In the genomic region with DNA sequence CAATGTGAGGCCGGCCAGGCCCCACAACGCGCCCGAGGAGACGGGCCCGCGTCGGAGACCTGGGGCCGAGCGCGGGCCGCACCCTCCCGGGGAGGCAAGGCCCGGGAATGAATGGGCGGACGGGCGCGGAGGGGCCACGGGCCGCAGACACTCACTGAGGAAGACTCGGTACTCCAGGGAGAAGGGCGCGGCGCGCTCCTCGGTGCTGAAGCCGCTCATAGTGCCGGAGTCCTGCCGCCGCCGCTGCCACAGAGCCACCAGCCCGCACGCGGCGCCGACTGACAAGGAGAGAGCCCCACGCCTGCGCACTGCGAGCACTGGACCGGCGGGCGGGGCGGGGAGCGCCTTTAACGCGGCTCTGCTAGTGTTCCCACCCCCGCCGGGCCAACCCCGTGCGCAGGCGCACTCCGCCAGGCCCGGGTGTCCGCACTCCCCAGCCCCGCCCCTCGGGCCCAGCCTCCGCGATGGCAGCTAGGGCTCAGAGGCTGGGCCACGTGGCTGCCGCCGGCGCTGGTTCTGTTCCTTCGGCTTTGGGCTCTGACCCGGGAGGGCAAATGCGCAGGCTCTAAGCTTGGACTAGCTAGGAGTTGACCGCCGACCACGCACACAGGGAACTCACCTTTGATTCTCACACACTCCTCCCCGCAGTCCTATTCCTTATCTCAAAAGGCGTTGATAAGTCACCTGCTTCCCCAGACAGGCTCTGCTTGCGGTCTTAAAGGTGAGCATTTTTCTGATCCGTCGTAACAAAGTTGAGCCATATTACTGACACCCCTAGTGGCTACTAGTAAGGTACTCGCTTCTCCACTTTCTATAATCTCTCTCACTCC, we compare ENCODE assay signal across 8 cellular contexts. TPM values are rescaled to one million over a fixed set of nuclear protein-coding genes. Genes with fewer than 3 reads are reported as not detected.
A peak's percentile ranks its signal among the peaks of the same experiment; 100 is the strongest.
DNase-seq lines count a peak whose midpoint lies in the region; ATAC-seq and TF ChIP-seq lines count a peak whose summit lies in the region.

A gene (minus strand): TSS at position 321 of the 830 bp plus-strand sequence. CDS start 102 bp downstream, at position 219.

- peak within 1 kb of the TSS; percentile 73 to 96 (median 90) for H3K4me3 Mint-ChIP-seq in naive thymus-derived CD8-positive, alpha-beta T cell

- peak within 1 kb of the TSS; percentile 91 for H3K4me3 ChIP-seq in GM23248
- H3K4me3 ChIP-seq in fibroblast of lung (replicated peaks in 1 of 4; ENCODE audit: control extremely low read depth in 1 of 4, insufficient read depth in 1 of 4, low read depth in 3 of 4, low read length in 4 of 4), result peak within 1 kb of the TSS; percentile 58 to 100 (median 85)

- in situ Hi-C loops in GM23248 (cut with MboI), result no loop called here

- peak within 1 kb of the TSS; percentile 79 for H3K27ac ChIP-seq in GM23248
- peak within 1 kb of the TSS; percentile 73 for H3K27ac ChIP-seq in fibroblast of lung (ENCODE audit: insufficient read depth, low read length)

- 1% methylated on average over 39 to 61 of the region's 74 CpGs for WGBS in GM23248 (ENCODE audit: low coverage in 1 of 2, low lambda C conversion rate in 2 of 2, missing lambda C conversion rate in 2 of 2), 2 experiments

- H3K79me2 ChIP-seq in GM23248 (ENCODE audit: insufficient read depth), result peaks cover 34% of the 10 kb centered on the region
- peaks cover 24% of the 10 kb centered on the region for H3K79me2 ChIP-seq in fibroblast of lung (ENCODE audit: control insufficient read depth, insufficient read depth, low read length)

- H3K4me1 ChIP-seq in GM23248 (ENCODE audit: insufficient read depth), result peaks cover 29% of the 10 kb centered on the region
- H3K4me1 ChIP-seq in fibroblast of lung (ENCODE audit: control insufficient read depth, extremely low read depth, insufficient read depth, low read length), result peaks cover 4% of the 10 kb centered on the region

- peaks cover 14 to 36% (median 31%) of the 10 kb centered on the region in 4 donors for H3K4me1 Mint-ChIP-seq in naive thymus-derived CD8-positive, alpha-beta T cell

- H3K27me3 ChIP-seq in GM23248 (replicated peaks; ENCODE audit: insufficient read depth), result no peaks in the 10 kb centered on the region
- no peaks in the 10 kb centered on the region for H3K27me3 ChIP-seq in fibroblast of lung (ENCODE audit: control insufficient read depth, insufficient read depth, low read length)

- H3K9me2 ChIP-seq in GM23248 (ENCODE audit: insufficient read depth), result no peaks in the 10 kb centered on the region

- H4K20me1 ChIP-seq in GM23248 (ENCODE audit: insufficient read depth), result no peaks in the 10 kb centered on the region
- no peaks in the 10 kb centered on the region for H4K20me1 ChIP-seq in fibroblast of lung (ENCODE audit: control insufficient read depth, extremely low read depth, insufficient read depth, low read length)

- H3K4me2 ChIP-seq in GM23248 (ENCODE audit: unreplicated experiment), result peak within 1 kb of the TSS; percentile 84
- H3K4me2 ChIP-seq in fibroblast of lung (ENCODE audit: extremely low read depth, insufficient read depth, low read length), result peak within 1 kb of the TSS; percentile 90

- TF ChIP-seq CTCF in fibroblast of lung (conservative IDR thresholded peaks at IDR 0.05 in 1 of 2, IDR thresholded peaks at IDR 0.05 in 1 of 2; ENCODE audit: low read depth in 1 of 2, low read length in 2 of 2), result peak in 1 of 2 donors; percentile 14

- H3K9ac ChIP-seq in GM23248, result peak within 1 kb of the TSS; percentile 83
- H3K9ac ChIP-seq in fibroblast of lung (ENCODE audit: insufficient read depth, low read length), result peak within 1 kb of the TSS; percentile 83

- peak within 1 kb of the TSS; percentile 72 to 99 (median 95) for H3K27ac Mint-ChIP-seq in naive thymus-derived CD8-positive, alpha-beta T cell

- H3K9me3 ChIP-seq in GM23248 (ENCODE audit: low read depth) (no peaks in the 10 kb centered on the region), fibroblast of lung (ENCODE audit: control insufficient read depth, insufficient read depth, low read depth, low read length) (no peaks in the 10 kb centered on the region)

- H2AFZ ChIP-seq in GM23248 (peak within 1 kb of the TSS; percentile 92), fibroblast of lung (ENCODE audit: low read length) (peak within 1 kb of the TSS; percentile 93)

- POLR2A ChIA-PET in naive thymus-derived CD8-positive, alpha-beta T cell (lab: Charles Lee), result interaction anchor here (1.0 to 3.4 kb wide), 6 partner anchors 64 to 171 kb away, joined by 3 to 25 read pairs (median 10); a partner anchor contains a TSS

- peak; percentile 97 for DNase-seq in Daoy (ENCODE audit: low read depth)
- peak; percentile 98 for DNase-seq in GM23248
- DNase-seq in LHCN-M2 (ENCODE audit: low read depth), result peak; percentile 92
- DNase-seq in RPMI7951 (ENCODE audit: low read depth), result peak; percentile 90
- DNase-seq in activated T-helper 1 cell treated with anti-CD3 and anti-CD28 coated beads, Interleukin-2, amount 50 U/mL, for 16 hours (ENCODE audit: low read depth in 1 of 2, low spot score in 1 of 2), result peak; percentile 98 to 99
- peak; percentile 89 to 93 for DNase-seq in fibroblast of lung (ENCODE audit: low read depth in 2 of 2)
- peak; percentile 96 to 100 (median 99) for DNase-seq in naive thymus-derived CD8-positive, alpha-beta T cell
- peak; percentile 97 to 99 (median 98) for DNase-seq in stimulated activated naive CD4-positive, alpha-beta T cell (lab: John Stamatoyannopoulos, UW)

- peaks cover 0 to 14% (median 0%) of the 10 kb centered on the region in 3 donors for H3K36me3 Mint-ChIP-seq in naive thymus-derived CD8-positive, alpha-beta T cell

- no peaks in the 10 kb centered on the region for H3K9me3 Mint-ChIP-seq in naive thymus-derived CD8-positive, alpha-beta T cell

- peaks cover 18% of the 10 kb centered on the region for H3F3A ChIP-seq in GM23248 (ENCODE audit: insufficient read depth)

- H3K36me3 ChIP-seq in GM23248 (ENCODE audit: low read depth) (no peaks in the 10 kb centered on the region), fibroblast of lung (ENCODE audit: control insufficient read depth, insufficient read depth, low read length) (no peaks in the 10 kb centered on the region)

- peaks cover 0 to 1% (median 0%) of the 10 kb centered on the region in 5 donors for H3K27me3 Mint-ChIP-seq in naive thymus-derived CD8-positive, alpha-beta T cell

- ATAC-seq in naive thymus-derived CD8-positive, alpha-beta T cell, result peak; percentile 91 to 93

RNA-seq across cellular contexts. Expression of the gene that starts here (rescaled TPM):
- 225 and 310 TPM in 2 replicates for total RNA-seq in Daoy (2014; rRNA removed; shearing (Covaris generic))
- 105 and 117 TPM in 2 replicates for total RNA-seq in GM23248 (2014; rRNA removed; shearing (Covaris generic))
- polyA plus RNA-seq in GM23248 (2016; fragmentation: Nextera tagmentation; extraction: Ambion mirVana) (103 and 110 TPM in 2 replicates), fibroblast of lung (167 and 207 TPM in 2 replicates)
- total RNA-seq in LHCN-M2 (2014; rRNA removed) (178 and 180 TPM in 2 replicates), fibroblast of lung (287 and 313 TPM in 2 replicates)
- 90.3 TPM for polyA plus RNA-seq in LHCN-M2 (2012)
- 126 and 150 TPM in 2 replicates for total RNA-seq in RPMI7951 (2014; rRNA removed; shearing (Covaris generic))
- polyA plus RNA-seq in fibroblast of lung (2012), result 138 and 180 TPM in 2 replicates
- 6.3 and 6.7 TPM in 2 replicates for polyA minus RNA-seq in fibroblast of lung (ENCODE audit: low replicate concordance)
- 10 to 100 TPM; 51.0 to 57.4 TPM for total RNA-seq in naive thymus-derived CD8-positive, alpha-beta T cell
- 100 to 1,000 TPM; 137 to 222 (median 154) TPM for polyA plus RNA-seq in naive thymus-derived CD8-positive, alpha-beta T cell

Comparison
In these comparisons a context has a peak if more than half of its experiments do, and no peak if none do; other contexts are left out.
1. Peak in every context shown above with its lines: DNase-seq, ATAC-seq, H3K4me3 ChIP-seq and H3K27ac ChIP-seq.